ENCODE assay signal across 7 cellular contexts in genomic region chr1:43936470-43937151, GRCh38. TPM values are rescaled to one million over a fixed set of nuclear protein-coding genes. Genes with fewer than 3 reads are reported as not detected.
DNase-seq lines count a peak whose midpoint lies in the region; ATAC-seq lines count a peak whose summit lies in the region.
"Had no signal": no experiment of that assay in that cellular context is flagged by ENCODE, and none has a peak within 500 bp of the region (broad histone marks: within the 10 kb centered on the region; RNA-seq: fewer than 3 reads in every experiment).

No MANE protein-coding gene starts in this region.

- no peaks in the 10 kb centered on the region for H3K9me3 Mint-ChIP-seq in natural killer cell treated with Interleukin-12 subunit alpha and Interleukin-12 subunit beta and Interleukin-15 and Interleukin-18, amount 100 ng/mL, for 72 hours

- H3K4me1 Mint-ChIP-seq in natural killer cell treated with Interleukin-12 subunit alpha and Interleukin-12 subunit beta and Interleukin-15 and Interleukin-18, amount 100 ng/mL, for 72 hours (ENCODE audit: low read depth in 2 of 2): peaks cover 0 to 20% of the 10 kb centered on the region in 2 donors

- peak; percentile 14 for DNase-seq in NCI-H345 (lab: John Stamatoyannopoulos, UW)
- no peak for DNase-seq in NCI-H345 treated with DMSO at 0.1 percent for 48 hours (lab: John Stamatoyannopoulos, UW; ENCODE audit: unreplicated experiment)
- DNase-seq in caudate nucleus (lab: John Stamatoyannopoulos, UW): peak in 10 of 61 donors; percentile 9 to 66 (median 36)
- DNase-seq in natural killer cell treated with Interleukin-12 subunit alpha and Interleukin-12 subunit beta and Interleukin-15 and Interleukin-18, amount 100 ng/mL, for 72 hours (ENCODE audit: low spot score): no peak
- DNase-seq in stimulated activated CD4-positive, alpha-beta T cell treated with anti-CD3 and anti-CD28 coated beads, Interleukin-4, amount 100 ng/mL, for 4 hours: no peak

- H3K36me3 Mint-ChIP-seq in natural killer cell treated with Interleukin-12 subunit alpha and Interleukin-12 subunit beta and Interleukin-15 and Interleukin-18, amount 100 ng/mL, for 72 hours: no peaks in the 10 kb centered on the region

- ATAC-seq in natural killer cell treated with Interleukin-12 subunit alpha and Interleukin-12 subunit beta and Interleukin-15 and Interleukin-18, amount 100 ng/mL, for 72 hours: peak; percentile 48 to 49
- ATAC-seq in GM18502 (IDR thresholded peaks at IDR 0.05; ENCODE audit: poor library complexity, unreplicated experiment): no peak

- H3K27ac Mint-ChIP-seq in natural killer cell treated with Interleukin-12 subunit alpha and Interleukin-12 subunit beta and Interleukin-15 and Interleukin-18, amount 100 ng/mL, for 72 hours: no peak overlapping the region

- H3K27me3 Mint-ChIP-seq in natural killer cell treated with Interleukin-12 subunit alpha and Interleukin-12 subunit beta and Interleukin-15 and Interleukin-18, amount 100 ng/mL, for 72 hours: peaks cover 9 to 20% of the 10 kb centered on the region in 2 donors

- H3K4me3 Mint-ChIP-seq in natural killer cell treated with Interleukin-12 subunit alpha and Interleukin-12 subunit beta and Interleukin-15 and Interleukin-18, amount 100 ng/mL, for 72 hours: peak overlapping the region; percentile 59

- H3K27ac ChIP-seq in caudate nucleus (ENCODE audit: low read depth, low read length): peak overlapping the region; percentile 40
- H3K27ac ChIP-seq: adrenal gland had no signal

RNA-seq across cellular contexts. Expression of gene ARTN, which starts 3.0 kb away (rescaled TPM):
- total RNA-seq in natural killer cell treated with Interleukin-12 subunit alpha and Interleukin-12 subunit beta and Interleukin-15 and Interleukin-18, amount 100 ng/mL, for 72 hours: 1 to 10 TPM in 1 of 2 donors, not detected in 1; 1.2 TPM

RNA-seq across cellular contexts. Expression of gene IPO13, which starts 10.1 kb away (rescaled TPM):
- 10 to 100 TPM; 28.4 to 43.1 TPM for total RNA-seq in natural killer cell treated with Interleukin-12 subunit alpha and Interleukin-12 subunit beta and Interleukin-15 and Interleukin-18, amount 100 ng/mL, for 72 hours

RNA-seq across cellular contexts. Expression of gene DPH2, which starts 33.2 kb away (rescaled TPM):
- 10 to 100 TPM; 37.4 to 93.8 TPM for total RNA-seq in natural killer cell treated with Interleukin-12 subunit alpha and Interleukin-12 subunit beta and Interleukin-15 and Interleukin-18, amount 100 ng/mL, for 72 hours

RNA-seq across cellular contexts. Expression of gene ATP6V0B, which starts 38.1 kb away (rescaled TPM):
- 100 to 1,000 TPM; 161 to 203 TPM for total RNA-seq in natural killer cell treated with Interleukin-12 subunit alpha and Interleukin-12 subunit beta and Interleukin-15 and Interleukin-18, amount 100 ng/mL, for 72 hours

RNA-seq across cellular contexts. Expression of gene B4GALT2, which starts 42.4 kb away (rescaled TPM):
- 10 to 100 TPM; 12.8 to 48.6 TPM for total RNA-seq in natural killer cell treated with Interleukin-12 subunit alpha and Interleukin-12 subunit beta and Interleukin-15 and Interleukin-18, amount 100 ng/mL, for 72 hours
